1 cellular context compared by ENCODE assay signal in genomic region chr17:20993863-20994778, GRCh38.
TF ChIP-seq lines count a peak whose summit lies in the region.

No MANE protein-coding gene starts in this region.

TF ChIP-seq in HepG2, 621 proteins besides CTCF, POLR2A, EP300 and RAD21:
- TF ChIP-seq ZFY (CRISPR knock-in tag; IDR thresholded peaks at IDR 0.05) (0 out of 2 replicates have a peak, but pooled peaks have one; percentile 1), ZNF326 (CRISPR knock-in tag; IDR thresholded peaks at IDR 0.05; ENCODE audit: borderline replicate concordance) (no peak), ZNF331 (CRISPR knock-in tag; IDR thresholded peaks at IDR 0.05) (peak; percentile 66; the same call in 1 of the 2 replicates), RORA (CRISPR knock-in tag; IDR thresholded peaks at IDR 0.05) (no peak), AHR (CRISPR knock-in tag; IDR thresholded peaks at IDR 0.05) (no peak), CC2D1A (CRISPR knock-in tag; IDR thresholded peaks at IDR 0.05) (no peak)
